1 cellular context compared by ENCODE assay signal in genomic region chr17:66930933-66931332, GRCh38.
TF ChIP-seq lines count a peak whose summit lies in the region.

No MANE protein-coding gene starts in this region.

TF ChIP-seq in SK-N-SH treated with all-trans-retinoic acid at 6 μM for 48 hours, 23 proteins besides CTCF, POLR2A, EP300 and RAD21 (continued from another document):
- TF ChIP-seq PATZ1 (CRISPR knock-in tag; IDR thresholded peaks at IDR 0.05; ENCODE audit: borderline replicate concordance) (no peak), RARB (CRISPR knock-in tag; IDR thresholded peaks at IDR 0.05) (no peak), ZNF70 (CRISPR knock-in tag; IDR thresholded peaks at IDR 0.05) (no peak), GLIS3 (CRISPR knock-in tag; IDR thresholded peaks at IDR 0.05) (no peak), SNAI2 (CRISPR knock-in tag; IDR thresholded peaks at IDR 0.05) (no peak), ZFP30 (CRISPR knock-in tag; IDR thresholded peaks at IDR 0.05) (no peak), OSR1 (CRISPR knock-in tag; IDR thresholded peaks at IDR 0.05) (no peak), CSDC2 (CRISPR knock-in tag; IDR thresholded peaks at IDR 0.05) (no peak), ESRRG (CRISPR knock-in tag; IDR thresholded peaks at IDR 0.05) (no peak)
TF ChIP-seq in SK-N-SH treated with all-trans-retinoic acid at 6 μM for 48 hours: peak in this region for 0.
